In the genomic region with DNA sequence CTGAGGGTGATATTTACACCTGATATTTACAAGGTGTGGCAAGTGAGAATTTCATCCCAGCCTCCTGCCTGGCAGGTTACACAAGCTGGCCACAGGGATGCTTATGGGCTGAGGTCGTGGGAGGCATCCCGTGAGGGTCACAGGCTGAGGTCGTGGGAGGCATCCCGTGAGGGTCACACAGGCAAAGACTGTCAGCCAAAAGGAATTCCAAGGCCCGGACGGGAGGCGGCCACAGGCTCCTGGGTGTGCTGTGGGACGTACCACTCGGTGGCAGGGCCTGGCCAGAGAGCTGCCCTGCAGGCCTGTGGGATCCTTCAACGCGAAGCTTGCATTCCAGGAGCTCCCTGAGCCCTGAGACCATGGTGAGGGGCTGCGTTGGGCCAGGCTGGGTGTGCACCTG, we compare ENCODE assay signal across 31 cellular contexts.
"Had no signal": no experiment of that assay in that cellular context is flagged by ENCODE, and none has a peak within 500 bp of the region (broad histone marks: within the 10 kb centered on the region; RNA-seq: fewer than 3 reads in every experiment).

No MANE protein-coding gene starts in this region.

- DNase-seq: activated B cell treated with CpG ODN at 0.5 μM for 24 hours; activated CD4-positive, alpha-beta memory T cell treated with anti-CD3 and anti-CD28 coated beads for 36 hours; activated CD4-positive, alpha-beta T cell treated with anti-CD3 and anti-CD28 coated beads for 4 hours; activated CD4-positive, alpha-beta T cell treated with anti-CD3 and anti-CD28 coated beads, Interleukin-2, amount 50 U/mL, for 1 hour; activated CD4-positive, CD25-positive, alpha-beta regulatory T cell treated with anti-CD3 and anti-CD28 coated beads, Interleukin-2, amount 50 U/mL, for 72 hours; activated CD8-positive, alpha-beta memory T cell treated with anti-CD3 and anti-CD28 coated beads for 24 hours; activated CD8-positive, alpha-beta memory T cell treated with anti-CD3 and anti-CD28 coated beads, Interleukin-2, amount 10 ng/mL, durations not matched to agents 7 days and 5 days; activated gamma-delta T cell; activated naive CD4-positive, alpha-beta T cell treated with Interleukin-2 at 50 U/mL for 16 hours; activated T-cell treated with anti-CD3 and anti-CD28 coated beads, Interleukin-2, amount 50 U/mL, for 1 hour; activated T-cell treated with anti-CD3 and anti-CD28 coated beads, Interleukin-2, amount 50 U/mL, for 72 hours; anterior cingulate cortex; central memory CD4-positive, alpha-beta T cell; NCI-H1092 treated with DMSO at 0.1 percent for 48 hours; NCI-H1417; NCI-H146; NCI-H187; NCI-H2029 treated with DMSO at 0.1 percent for 48 hours; NCI-H2107; NCI-H2171; NCI-H510A; NCI-H526; NCI-H748 treated with DMSO at 0.1 percent for 48 hours; PC-9; SIG-M5; T-cell; T-helper 17 cell; T-helper 9 cell had no signal

- ATAC-seq: activated CD8-positive, alpha-beta memory T cell treated with anti-CD3 and anti-CD28 coated beads, Interleukin-2, amount 10 ng/mL, durations not matched to agents 7 days and 5 days; activated T-cell treated with anti-CD3 and anti-CD28 coated beads, Interleukin-2, amount 50 U/mL, for 72 hours; K562; SK-N-SH treated with all-trans-retinoic acid at 6 μM for 48 hours; T-cell; T-helper 17 cell had no signal

- H3K27ac ChIP-seq: PC-9, VCaP had no signal

- H2AFZ ChIP-seq: PC-9 had no signal

- FAIRE-seq: K562 had no signal

- H3K4me2 ChIP-seq: PC-9 had no signal

- H3K4me3 ChIP-seq: K562, PC-9 had no signal
